24 cellular contexts compared by ENCODE assay signal in genomic region chr19:41540041-41540695, GRCh38. TPM values are rescaled to one million over a fixed set of nuclear protein-coding genes. Genes with fewer than 3 reads are reported as not detected.
DNase-seq lines count a peak whose midpoint lies in the region; ATAC-seq and TF ChIP-seq lines count a peak whose summit lies in the region.
"Had no signal": no experiment of that assay in that cellular context is flagged by ENCODE, and none has a peak within 500 bp of the region (broad histone marks: within the 10 kb centered on the region; RNA-seq: fewer than 3 reads in every experiment).

No MANE protein-coding gene starts in this region.

- CTCF ChIA-PET in activated CD4-positive, alpha-beta T cell treated with anti-CD3 and anti-CD28 coated beads for 36 hours (lab: Charles Lee): interaction anchor here (0.7 to 17.8 kb wide), 5 partner anchors 8 to 91 kb away, joined by 3 to 450 read pairs (median 5); no protein-coding TSS in a partner anchor

- H3K4me1 ChIP-seq in esophagus squamous epithelium: peaks cover 0 to under 1% (median 0%) of the 10 kb centered on the region in 3 donors
- H3K4me1 ChIP-seq: suprapubic skin had no signal

- no peak overlapping the region for H3K4me3 Mint-ChIP-seq in activated CD4-positive, alpha-beta T cell treated with anti-CD3 and anti-CD28 coated beads, Interleukin-2, amount 10 ng/mL, durations not matched to agents 24 days and 14 days
- H3K4me3 Mint-ChIP-seq in activated CD4-positive, alpha-beta T cell treated with anti-CD3 and anti-CD28 coated beads for 36 hours: no peak overlapping the region
- no peak overlapping the region for H3K4me3 Mint-ChIP-seq in stimulated activated naive B cell treated with anti-CD40 and anti-IgM and Interleukin-4, amounts not matched to agents 10 μg/mL and 1 μg/mL and 100 μg/mL, for 72 hours
- H3K4me3 Mint-ChIP-seq: mesothelial cell of epicardium, nephron progenitor cell had no signal

- H3K9me3 ChIP-seq in esophagus squamous epithelium (no peaks in the 10 kb centered on the region), MG63 (peaks cover 3% of the 10 kb centered on the region; the same call in 1 of the 2 replicates)
- H3K9me3 ChIP-seq: suprapubic skin had no signal

- H3K27ac ChIP-seq in esophagus squamous epithelium: no peak overlapping the region
- H3K27ac ChIP-seq: C4-2B, HL-60, suprapubic skin had no signal

- 10 to 53% methylated on average over 2 to 8 of the region's 11 CpGs for WGBS in esophagus squamous epithelium, 2 donors

- no peaks in the 10 kb centered on the region for H3K27me3 Mint-ChIP-seq in activated CD4-positive, alpha-beta T cell treated with anti-CD3 and anti-CD28 coated beads, Interleukin-2, amount 10 ng/mL, durations not matched to agents 24 days and 14 days
- H3K27me3 Mint-ChIP-seq in activated CD4-positive, alpha-beta T cell treated with anti-CD3 and anti-CD28 coated beads for 36 hours: no peaks in the 10 kb centered on the region
- H3K27me3 Mint-ChIP-seq in stimulated activated naive B cell treated with anti-CD40 and anti-IgM and Interleukin-4, amounts not matched to agents 10 μg/mL and 1 μg/mL and 100 μg/mL, for 72 hours: no peaks in the 10 kb centered on the region
- H3K27me3 Mint-ChIP-seq: IgD-negative memory B cell had no signal

- peaks cover 50% of the 10 kb centered on the region for H3K4me1 Mint-ChIP-seq in activated CD4-positive, alpha-beta T cell treated with anti-CD3 and anti-CD28 coated beads, Interleukin-2, amount 10 ng/mL, durations not matched to agents 24 days and 14 days
- H3K4me1 Mint-ChIP-seq in activated CD4-positive, alpha-beta T cell treated with anti-CD3 and anti-CD28 coated beads for 36 hours: peaks cover 54% of the 10 kb centered on the region
- H3K4me1 Mint-ChIP-seq in stimulated activated naive B cell treated with anti-CD40 and anti-IgM and Interleukin-4, amounts not matched to agents 10 μg/mL and 1 μg/mL and 100 μg/mL, for 72 hours: peaks cover 40 to 73% of the 10 kb centered on the region in 2 donors
- H3K4me1 Mint-ChIP-seq: mesothelial cell of epicardium, nephron progenitor cell had no signal

- POLR2A ChIA-PET in activated CD4-positive, alpha-beta T cell treated with anti-CD3 and anti-CD28 coated beads for 36 hours (lab: Charles Lee): no interaction called here

- H3K27me3 ChIP-seq in esophagus squamous epithelium (peaks cover 0 to 40% (median 0%) of the 10 kb centered on the region in 4 donors), MG63 (peaks cover 9% of the 10 kb centered on the region)

- H3K4me3 ChIP-seq in esophagus squamous epithelium (no peak overlapping the region), MG63 (no peak overlapping the region)
- H3K4me3 ChIP-seq: suprapubic skin had no signal

- TF ChIP-seq CTCF in esophagus squamous epithelium (IDR thresholded peaks at IDR 0.05): no peak

- H3K36me3 Mint-ChIP-seq in activated CD4-positive, alpha-beta T cell treated with anti-CD3 and anti-CD28 coated beads, Interleukin-2, amount 10 ng/mL, durations not matched to agents 24 days and 14 days (ENCODE audit: low read depth): peaks cover 15% of the 10 kb centered on the region
- no peaks in the 10 kb centered on the region for H3K36me3 Mint-ChIP-seq in activated CD4-positive, alpha-beta T cell treated with anti-CD3 and anti-CD28 coated beads for 36 hours (ENCODE audit: low read depth)
- H3K36me3 Mint-ChIP-seq in stimulated activated naive B cell treated with anti-CD40 and anti-IgM and Interleukin-4, amounts not matched to agents 10 μg/mL and 1 μg/mL and 100 μg/mL, for 72 hours: peaks cover 27 to 46% of the 10 kb centered on the region in 2 donors
- H3K36me3 Mint-ChIP-seq: mesothelial cell of epicardium had no signal

- TF ChIP-seq POLR2A in esophagus squamous epithelium (IDR thresholded peaks at IDR 0.05): no peak

- ATAC-seq in activated CD4-positive, alpha-beta T cell treated with anti-CD3 and anti-CD28 coated beads for 36 hours: no peak
- no peak for ATAC-seq in stimulated activated naive B cell treated with anti-CD40 and anti-IgM and Interleukin-4, amounts not matched to agents 10 μg/mL and 1 μg/mL and 100 μg/mL, for 72 hours (replicated peaks)
- ATAC-seq: left colon had no signal

- peak overlapping the region; percentile 62 for H3K27ac Mint-ChIP-seq in activated CD4-positive, alpha-beta T cell treated with anti-CD3 and anti-CD28 coated beads, Interleukin-2, amount 10 ng/mL, durations not matched to agents 24 days and 14 days
- H3K27ac Mint-ChIP-seq in activated CD4-positive, alpha-beta T cell treated with anti-CD3 and anti-CD28 coated beads for 36 hours: no peak overlapping the region
- H3K27ac Mint-ChIP-seq in stimulated activated naive B cell treated with anti-CD40 and anti-IgM and Interleukin-4, amounts not matched to agents 10 μg/mL and 1 μg/mL and 100 μg/mL, for 72 hours: peak overlapping the region; percentile 51
- H3K27ac Mint-ChIP-seq: mesothelial cell of epicardium, nephron progenitor cell had no signal

- intact Hi-C loops in activated CD4-positive, alpha-beta T cell treated with anti-CD3 and anti-CD28 coated beads, Interleukin-2, amount 10 ng/mL, durations not matched to agents 24 days and 14 days (cut with micrococcal nuclease): loop anchor here (10.0 kb wide), 2 partner anchors 405 to 935 kb away; partner anchors contain the start of gene LTBP4
- intact Hi-C loops in activated CD4-positive, alpha-beta T cell treated with anti-CD3 and anti-CD28 coated beads for 36 hours (cut with DNase I, micrococcal nuclease): loop anchor here (5.0 to 10.0 kb wide), 2 partner anchors 57 to 405 kb away; no protein-coding TSS in a partner anchor
- intact Hi-C loops in esophagus squamous epithelium (cut with DNase I): no loop called here

- H3K9me3 Mint-ChIP-seq in activated CD4-positive, alpha-beta T cell treated with anti-CD3 and anti-CD28 coated beads, Interleukin-2, amount 10 ng/mL, durations not matched to agents 24 days and 14 days: no peaks in the 10 kb centered on the region
- no peaks in the 10 kb centered on the region for H3K9me3 Mint-ChIP-seq in activated CD4-positive, alpha-beta T cell treated with anti-CD3 and anti-CD28 coated beads for 36 hours (ENCODE audit: low read depth)
- no peaks in the 10 kb centered on the region for H3K9me3 Mint-ChIP-seq in stimulated activated naive B cell treated with anti-CD40 and anti-IgM and Interleukin-4, amounts not matched to agents 10 μg/mL and 1 μg/mL and 100 μg/mL, for 72 hours
- H3K9me3 Mint-ChIP-seq: IgD-negative memory B cell had no signal

- DNase-seq in activated CD4-positive, alpha-beta T cell treated with anti-CD3 and anti-CD28 coated beads, Interleukin-2, amount 10 ng/mL, durations not matched to agents 24 days and 14 days: no peak
- DNase-seq in activated CD4-positive, alpha-beta T cell treated with anti-CD3 and anti-CD28 coated beads for 36 hours: no peak
- peak; percentile 56 for DNase-seq in OCI-M1 (lab: John Stamatoyannopoulos, UW)
- peak; percentile 20 for DNase-seq in astrocyte of the hippocampus (ENCODE audit: low read depth, low spot score)
- no peak for DNase-seq in stimulated activated naive B cell treated with anti-CD40 and anti-IgM and Interleukin-4, amounts not matched to agents 10 μg/mL and 1 μg/mL and 100 μg/mL, for 72 hours
- no peak for DNase-seq in stimulated activated CD4-positive, alpha-beta T cell treated with anti-CD3 and anti-CD28 coated beads, Interleukin-1b, Interleukin-23, amount 100 ng/mL, for 48 hours
- DNase-seq in esophagus squamous epithelium (lab: John Stamatoyannopoulos, UW): no peak
- no peak for DNase-seq in MG63
- DNase-seq: activated gamma-delta T cell; central memory CD4-positive, alpha-beta T cell; DMS 273 treated with DMSO at 0.1 percent for 48 hours; left colon; NCI-H1048; NCI-H2029 treated with DMSO at 0.1 percent for 48 hours; nephron progenitor cell; posterior cingulate gyrus; SHP77 had no signal

- H3K36me3 ChIP-seq in esophagus squamous epithelium (no peaks in the 10 kb centered on the region), MG63 (no peaks in the 10 kb centered on the region)
- H3K36me3 ChIP-seq: suprapubic skin had no signal

RNA-seq across cellular contexts. Expression of gene CEACAM21, which starts 35.8 kb away (rescaled TPM):
- 31.1 and 32.8 TPM in 2 replicates for total RNA-seq in activated CD4-positive, alpha-beta T cell treated with anti-CD3 and anti-CD28 coated beads, Interleukin-2, amount 10 ng/mL, durations not matched to agents 24 days and 14 days
- 10 to 100 TPM; 22.1 to 27.6 TPM for total RNA-seq in activated CD4-positive, alpha-beta T cell treated with anti-CD3 and anti-CD28 coated beads for 36 hours
- total RNA-seq in esophagus squamous epithelium: 1 to 10 TPM in 1 of 4 donors, under 1 TPM in 1, not detected in 2; 0.57 to 3.7 TPM
- total RNA-seq in MG63 (2014; rRNA removed; shearing (Covaris generic); ENCODE audit: low replicate concordance): not detected in 2 replicates
- total RNA-seq: epithelial cell of proximal tubule, mesothelial cell of epicardium, NCI-H460 had no signal

Comparison
In these comparisons a context has a peak if more than half of its experiments do, and no peak if none do; other contexts are left out.
1. DNase-seq: peak in OCI-M1 (single experiment) and astrocyte of the hippocampus (single experiment); none in activated CD4-positive, alpha-beta T cell treated with anti-CD3 and anti-CD28 coated beads, Interleukin-2, amount 10 ng/mL, durations not matched to agents 24 days and 14 days (single experiment), activated CD4-positive, alpha-beta T cell treated with anti-CD3 and anti-CD28 coated beads for 36 hours (single experiment), stimulated activated naive B cell treated with anti-CD40 and anti-IgM and Interleukin-4, amounts not matched to agents 10 μg/mL and 1 μg/mL and 100 μg/mL, for 72 hours (single experiment), stimulated activated CD4-positive, alpha-beta T cell treated with anti-CD3 and anti-CD28 coated beads, Interleukin-1b, Interleukin-23, amount 100 ng/mL, for 48 hours (single experiment), esophagus squamous epithelium (single experiment) and MG63 (single experiment).